ENCODE assay signal across 9 cellular contexts in the genomic region with DNA sequence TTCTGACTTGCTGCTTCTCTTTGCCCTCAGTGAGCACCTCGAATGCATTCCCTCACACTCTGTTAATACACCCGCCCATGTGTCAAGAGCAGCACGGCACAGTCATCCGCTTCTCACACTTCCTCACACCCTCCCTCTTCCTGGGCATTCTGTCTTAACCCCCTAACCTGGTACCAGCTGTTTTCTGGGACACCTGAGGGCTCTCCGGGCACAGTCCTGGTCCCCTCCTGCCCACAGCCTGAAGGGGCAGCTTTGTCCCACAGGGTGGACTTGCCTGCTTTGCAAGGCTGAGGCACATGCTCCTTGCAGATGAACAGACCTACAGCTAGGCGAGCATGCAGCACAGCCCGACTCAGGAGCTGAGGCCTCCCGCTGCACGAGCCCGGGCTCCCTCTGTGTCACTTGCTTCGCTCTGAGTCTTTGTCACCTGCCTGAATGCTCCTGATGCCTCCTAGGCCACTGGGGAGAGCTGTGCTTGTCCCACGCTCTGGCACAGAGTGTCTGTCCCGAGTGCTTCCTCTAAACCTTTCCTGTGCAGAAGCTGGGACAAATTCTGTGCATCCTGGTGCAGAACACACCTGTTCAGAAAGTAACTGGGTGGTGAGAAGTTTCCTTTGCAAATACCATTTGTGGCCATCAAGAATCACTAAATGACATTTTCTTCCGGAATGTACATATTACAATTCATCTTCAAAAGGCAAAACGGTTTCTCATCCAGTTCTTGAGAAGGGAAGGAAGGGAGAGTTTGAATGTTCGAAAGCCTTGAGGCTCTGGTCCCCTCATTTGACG. TPM values are rescaled to one million over a fixed set of nuclear protein-coding genes. Genes with fewer than 3 reads are reported as not detected.
DNase-seq lines count a peak whose midpoint lies in the region; ATAC-seq, FAIRE-seq and TF ChIP-seq lines count a peak whose summit lies in the region.
"Had no signal": no experiment of that assay in that cellular context is flagged by ENCODE, and none has a peak within 500 bp of the region (broad histone marks: within the 10 kb centered on the region; RNA-seq: fewer than 3 reads in every experiment).

No MANE protein-coding gene starts in this region.

- TF ChIP-seq CTCF in kidney (IDR thresholded peaks at IDR 0.05; ENCODE audit: borderline replicate concordance, extremely low read depth, insufficient read depth), result no peak

- H4K20me1 ChIP-seq in BLaER1, result peaks cover 3% of the 10 kb centered on the region; the same call in 1 of the 2 replicates

- H3K27ac ChIP-seq in BLaER1 (no peak overlapping the region; the same call in 1 of the 2 replicates), kidney (ENCODE audit: low read depth in 2 of 2, low read length in 2 of 2) (no peak overlapping the region)

- no peak for FAIRE-seq in kidney (lab: Jason Lieb, UNC)
- FAIRE-seq: G401.6 had no signal

- H3K9me3 ChIP-seq in BLaER1, result peaks cover 19% of the 10 kb centered on the region
- peaks cover 0 to 6% of the 10 kb centered on the region in 2 donors for H3K9me3 ChIP-seq in kidney (ENCODE audit: control insufficient read depth in 1 of 2, low read length in 2 of 2)

- peaks cover 17% of the 10 kb centered on the region for H3K27me3 ChIP-seq in BLaER1

- DNase-seq in RPMI7951 (ENCODE audit: low read depth) (peak; percentile 56), kidney (peak; percentile 41), AG08395 (ENCODE audit: low spot score) (no peak), DMS 273 (lab: John Stamatoyannopoulos, UW; ENCODE audit: unreplicated experiment) (no peak), NCI-H2171 treated with DMSO at 0.1 percent for 48 hours (lab: John Stamatoyannopoulos, UW) (no peak)

- H3K4me2 ChIP-seq in BLaER1, result peak overlapping the region; percentile 96

- no peak overlapping the region for H3K9ac ChIP-seq in BLaER1
- H3K9ac ChIP-seq in kidney (ENCODE audit: low read length in 2 of 2), result no peak overlapping the region

- H3K4me3 ChIP-seq in BLaER1 (0 out of 2 replicates have a peak overlapping the region, but pooled peaks have one; percentile 16), kidney (ENCODE audit: low read length in 2 of 2) (no peak overlapping the region)

- intact Hi-C loops in kidney (cut with DNase I), result no loop called here

- H3K36me3 ChIP-seq in BLaER1 (no peaks in the 10 kb centered on the region), kidney (ENCODE audit: control insufficient read depth in 1 of 2, insufficient read depth in 2 of 2, low read length in 2 of 2) (no peaks in the 10 kb centered on the region)

- ATAC-seq in GM21360 (IDR thresholded peaks at IDR 0.05; ENCODE audit: unreplicated experiment) (peak; percentile 20), HG03025 (IDR thresholded peaks at IDR 0.05; ENCODE audit: low FRiP score, unreplicated experiment) (no peak)

- H3K4me1 ChIP-seq in BLaER1, result peaks cover 79% of the 10 kb centered on the region
- H3K4me1 ChIP-seq in kidney (ENCODE audit: control insufficient read depth in 1 of 2, insufficient read depth in 1 of 2, low read depth in 1 of 2, low read length in 2 of 2), result no peaks in the 10 kb centered on the region

RNA-seq across cellular contexts. Expression of a gene that starts 47.8 kb away (rescaled TPM):
- 51.8 and 62.2 TPM in 2 replicates for total RNA-seq in RPMI7951 (2014; rRNA removed; shearing (Covaris generic))
- 1.7 TPM for total RNA-seq in kidney
- polyA plus RNA-seq in kidney (ENCODE audit: insufficient read depth, low read depth, low replicate concordance), result 0.71 TPM

Comparison
In these comparisons a context has a peak if more than half of its experiments do, and no peak if none do; other contexts are left out.
1. DNase-seq: peak in RPMI7951 (single experiment) and kidney (single experiment); none in AG08395 (single experiment), DMS 273 (single experiment) and NCI-H2171 treated with DMSO at 0.1 percent for 48 hours (single experiment).
2. RNA of a gene that starts 47.8 kb away (total RNA-seq): 51.8 to 62.2 TPM in RPMI7951; 1.7 TPM in kidney (single experiment); every median in the first group is over 10 times any median in the second.